In the genomic region with DNA sequence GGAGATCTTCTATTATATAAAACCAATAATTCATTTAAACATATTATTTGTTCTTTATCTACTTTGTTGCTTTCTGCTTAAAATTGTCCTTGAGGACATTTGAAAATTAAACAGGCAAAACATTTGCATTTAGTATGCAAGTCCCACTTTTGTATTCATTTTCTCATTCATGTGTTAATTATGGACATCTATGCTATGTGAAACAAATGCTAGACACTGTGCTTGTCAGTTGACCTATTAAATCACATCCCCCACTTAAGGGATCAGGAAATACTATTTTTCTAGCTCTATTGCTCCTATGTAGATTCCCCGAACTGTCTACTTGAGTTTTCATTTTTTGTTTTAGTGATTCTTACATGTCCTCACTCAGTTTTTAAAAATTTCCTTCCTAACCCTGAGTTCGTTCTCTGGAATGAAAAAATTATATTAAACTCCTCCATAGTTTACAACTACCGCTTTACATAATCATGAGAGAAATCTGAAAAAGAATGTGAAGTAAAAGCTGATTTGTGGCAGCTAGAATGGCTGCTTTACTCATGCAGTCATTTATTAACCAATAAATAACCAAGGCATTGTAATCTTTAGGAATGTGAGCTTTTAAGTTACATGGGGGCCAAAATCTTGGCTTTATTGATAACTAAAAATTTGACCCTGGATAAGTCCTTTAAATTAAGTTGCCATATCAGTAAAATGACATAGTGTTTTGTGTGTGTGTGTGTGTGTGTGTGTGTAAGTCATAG, we compare ENCODE assay signal across 35 cellular contexts.
"Had no signal": no experiment of that assay in that cellular context is flagged by ENCODE, and none has a peak within 500 bp of the region (broad histone marks: within the 10 kb centered on the region; RNA-seq: fewer than 3 reads in every experiment).

No MANE protein-coding gene starts in this region.

- FAIRE-seq: astrocyte, kidney had no signal

- H3K9me3 ChIP-seq: gastrocnemius medialis, left lung, lower lobe of right lung, mucosa of descending colon, neutrophil, prostate gland, right atrium auricular region, upper lobe of right lung had no signal

- H3K36me3 ChIP-seq: gastrocnemius medialis, left lung, lower lobe of right lung, neutrophil, prostate gland, right atrium auricular region, upper lobe of right lung had no signal

- H3K4me1 Mint-ChIP-seq: activated CD4-positive, alpha-beta memory T cell treated with anti-CD3 and anti-CD28 coated beads, Interleukin-2, amount 10 ng/mL, durations not matched to agents 7 days and 5 days; activated CD4-positive, alpha-beta T cell treated with anti-CD3 and anti-CD28 coated beads, Interleukin-2, amount 10 ng/mL, durations not matched to agents 7 days and 5 days; activated naive CD4-positive, alpha-beta T cell treated with anti-CD3 and anti-CD28 coated beads, Interleukin-2, amount 10 ng/mL, durations not matched to agents 7 days and 5 days; activated naive CD8-positive, alpha-beta T cell treated with anti-CD3 and anti-CD28 coated beads, Interleukin-2, amount 10 ng/mL, durations not matched to agents 7 days and 5 days; immature natural killer cell; stimulated activated memory B cell treated with anti-CD40 and anti-IgM and Interleukin-4, amounts not matched to agents 10 μg/mL and 1 μg/mL and 100 μg/mL, for 72 hours; stimulated activated naive CD8-positive, alpha-beta T cell treated with anti-CD3 and anti-CD28 coated beads, Interleukin-15, amount 100 ng/mL, for 72 hours; T-helper 17 cell had no signal

- H3K27ac ChIP-seq: gastrocnemius medialis, left lung, lower lobe of right lung, neutrophil, prostate gland, right atrium auricular region, upper lobe of right lung had no signal

- H3K4me3 ChIP-seq: gastrocnemius medialis, left lung, lower lobe of right lung, mucosa of descending colon, prostate gland, right atrium auricular region, smooth muscle cell, upper lobe of right lung had no signal

- H3K27me3 ChIP-seq: gastrocnemius medialis, left lung, neutrophil, right atrium auricular region, upper lobe of right lung had no signal

- H3K4me2 ChIP-seq: smooth muscle cell had no signal

- H3K9me3 Mint-ChIP-seq: activated CD4-positive, alpha-beta memory T cell treated with anti-CD3 and anti-CD28 coated beads, Interleukin-2, amount 10 ng/mL, durations not matched to agents 7 days and 5 days; activated CD4-positive, alpha-beta T cell treated with anti-CD3 and anti-CD28 coated beads, Interleukin-2, amount 10 ng/mL, durations not matched to agents 7 days and 5 days; activated naive CD4-positive, alpha-beta T cell treated with anti-CD3 and anti-CD28 coated beads, Interleukin-2, amount 10 ng/mL, durations not matched to agents 7 days and 5 days; activated naive CD8-positive, alpha-beta T cell treated with anti-CD3 and anti-CD28 coated beads, Interleukin-2, amount 10 ng/mL, durations not matched to agents 7 days and 5 days; activated T-cell treated with anti-CD3 and anti-CD28 coated beads, Interleukin-2, amount 50 U/mL, for 24 hours; endodermal cell had no signal

- H3K4me1 ChIP-seq: gastrocnemius medialis, left lung, lower lobe of right lung, prostate gland, right atrium auricular region, upper lobe of right lung had no signal

- H3K36me3 Mint-ChIP-seq: activated naive CD4-positive, alpha-beta T cell treated with anti-CD3 and anti-CD28 coated beads, Interleukin-2, amount 10 ng/mL, durations not matched to agents 7 days and 5 days; activated naive CD8-positive, alpha-beta T cell treated with anti-CD3 and anti-CD28 coated beads, Interleukin-2, amount 10 ng/mL, durations not matched to agents 7 days and 5 days; immature natural killer cell; natural killer cell treated with Interleukin-12 subunit alpha and Interleukin-12 subunit beta and Interleukin-15 and Interleukin-18, amount 100 ng/mL, for 72 hours; stimulated activated memory B cell treated with anti-CD40 and anti-IgM and Interleukin-4, amounts not matched to agents 10 μg/mL and 1 μg/mL and 100 μg/mL, for 72 hours had no signal

- H3K4me3 Mint-ChIP-seq: activated CD4-positive, alpha-beta memory T cell treated with anti-CD3 and anti-CD28 coated beads, Interleukin-2, amount 10 ng/mL, durations not matched to agents 7 days and 5 days; activated CD4-positive, alpha-beta T cell treated with anti-CD3 and anti-CD28 coated beads, Interleukin-2, amount 10 ng/mL, durations not matched to agents 7 days and 5 days; activated naive CD4-positive, alpha-beta T cell treated with anti-CD3 and anti-CD28 coated beads, Interleukin-2, amount 10 ng/mL, durations not matched to agents 7 days and 5 days; activated naive CD8-positive, alpha-beta T cell treated with anti-CD3 and anti-CD28 coated beads, Interleukin-2, amount 10 ng/mL, durations not matched to agents 7 days and 5 days; activated T-cell treated with anti-CD3 and anti-CD28 coated beads, Interleukin-2, amount 50 U/mL, for 24 hours; dendritic cell treated with granulocyte-macrophage colony-stimulating factor and Interleukin-4, amounts not matched to agents 40 ng/mL and 50 ng/mL, for 4 days; endodermal cell; immature natural killer cell; natural killer cell treated with Interleukin-12 subunit alpha and Interleukin-12 subunit beta and Interleukin-15 and Interleukin-18, amount 100 ng/mL, for 72 hours; stimulated activated memory B cell treated with anti-CD40 and anti-IgM and Interleukin-4, amounts not matched to agents 10 μg/mL and 1 μg/mL and 100 μg/mL, for 72 hours; stimulated activated naive CD8-positive, alpha-beta T cell treated with anti-CD3 and anti-CD28 coated beads, Interleukin-15, amount 100 ng/mL, for 72 hours; T-helper 17 cell had no signal

- H3K27me3 Mint-ChIP-seq: activated CD4-positive, alpha-beta memory T cell treated with anti-CD3 and anti-CD28 coated beads, Interleukin-2, amount 10 ng/mL, durations not matched to agents 7 days and 5 days; activated CD4-positive, alpha-beta T cell treated with anti-CD3 and anti-CD28 coated beads, Interleukin-2, amount 10 ng/mL, durations not matched to agents 7 days and 5 days; activated naive CD4-positive, alpha-beta T cell treated with anti-CD3 and anti-CD28 coated beads, Interleukin-2, amount 10 ng/mL, durations not matched to agents 7 days and 5 days; activated naive CD8-positive, alpha-beta T cell treated with anti-CD3 and anti-CD28 coated beads, Interleukin-2, amount 10 ng/mL, durations not matched to agents 7 days and 5 days; activated T-cell treated with anti-CD3 and anti-CD28 coated beads, Interleukin-2, amount 50 U/mL, for 24 hours; dendritic cell treated with granulocyte-macrophage colony-stimulating factor and Interleukin-4, amounts not matched to agents 40 ng/mL and 50 ng/mL, for 4 days; natural killer cell treated with Interleukin-12 subunit alpha and Interleukin-12 subunit beta and Interleukin-15 and Interleukin-18, amount 100 ng/mL, for 72 hours; stimulated activated memory B cell treated with anti-CD40 and anti-IgM and Interleukin-4, amounts not matched to agents 10 μg/mL and 1 μg/mL and 100 μg/mL, for 72 hours; stimulated activated naive CD8-positive, alpha-beta T cell treated with anti-CD3 and anti-CD28 coated beads, Interleukin-15, amount 100 ng/mL, for 72 hours; T-helper 17 cell had no signal

- ATAC-seq: gastrocnemius medialis; left lung; lower lobe of right lung; mucosa of descending colon; natural killer cell treated with Interleukin-12 subunit alpha and Interleukin-12 subunit beta and Interleukin-15 and Interleukin-18, amount 100 ng/mL, for 72 hours; stimulated activated memory B cell treated with anti-CD40 and anti-IgM and Interleukin-4, amounts not matched to agents 10 μg/mL and 1 μg/mL and 100 μg/mL, for 72 hours; stimulated activated naive CD8-positive, alpha-beta T cell treated with anti-CD3 and anti-CD28 coated beads, Interleukin-15, amount 100 ng/mL, for 72 hours; T-helper 17 cell; upper lobe of right lung had no signal

- H3K27ac Mint-ChIP-seq: activated CD4-positive, alpha-beta memory T cell treated with anti-CD3 and anti-CD28 coated beads, Interleukin-2, amount 10 ng/mL, durations not matched to agents 7 days and 5 days; activated CD4-positive, alpha-beta T cell treated with anti-CD3 and anti-CD28 coated beads, Interleukin-2, amount 10 ng/mL, durations not matched to agents 7 days and 5 days; activated naive CD4-positive, alpha-beta T cell treated with anti-CD3 and anti-CD28 coated beads, Interleukin-2, amount 10 ng/mL, durations not matched to agents 7 days and 5 days; activated naive CD8-positive, alpha-beta T cell treated with anti-CD3 and anti-CD28 coated beads, Interleukin-2, amount 10 ng/mL, durations not matched to agents 7 days and 5 days; activated T-cell treated with anti-CD3 and anti-CD28 coated beads, Interleukin-2, amount 50 U/mL, for 24 hours; dendritic cell treated with granulocyte-macrophage colony-stimulating factor and Interleukin-4, amounts not matched to agents 40 ng/mL and 50 ng/mL, for 4 days; endodermal cell; immature natural killer cell; natural killer cell treated with Interleukin-12 subunit alpha and Interleukin-12 subunit beta and Interleukin-15 and Interleukin-18, amount 100 ng/mL, for 72 hours; stimulated activated memory B cell treated with anti-CD40 and anti-IgM and Interleukin-4, amounts not matched to agents 10 μg/mL and 1 μg/mL and 100 μg/mL, for 72 hours; stimulated activated naive CD8-positive, alpha-beta T cell treated with anti-CD3 and anti-CD28 coated beads, Interleukin-15, amount 100 ng/mL, for 72 hours; T-helper 17 cell had no signal

- DNase-seq: activated CD4-positive, alpha-beta memory T cell treated with anti-CD3 and anti-CD28 coated beads, Interleukin-2, amount 10 ng/mL, durations not matched to agents 7 days and 5 days; activated CD4-positive, alpha-beta T cell treated with anti-CD3 and anti-CD28 coated beads for 1 hour; activated CD4-positive, alpha-beta T cell treated with anti-CD3 and anti-CD28 coated beads, Interleukin-2, amount 10 ng/mL, durations not matched to agents 7 days and 5 days; activated CD8-positive, alpha-beta memory T cell treated with anti-CD3 and anti-CD28 coated beads, Interleukin-2, amount 50 U/mL, for 48 hours; activated gamma-delta T cell; activated naive CD4-positive, alpha-beta T cell treated with anti-CD3 and anti-CD28 coated beads, Interleukin-2, amount 10 ng/mL, durations not matched to agents 7 days and 5 days; activated naive CD8-positive, alpha-beta T cell treated with anti-CD3 and anti-CD28 coated beads, Interleukin-2, amount 10 ng/mL, durations not matched to agents 7 days and 5 days; activated T-cell treated with anti-CD3 and anti-CD28 coated beads, Interleukin-2, amount 50 U/mL, for 24 hours; amniotic stem cell; caudate nucleus; endodermal cell; gastrocnemius medialis; hypothalamus; immature natural killer cell; kidney; left lung; lower lobe of right lung; mesendoderm; mucosa of descending colon; stimulated activated CD4-positive, alpha-beta T cell treated with anti-CD3 and anti-CD28 coated beads, Interleukin-1b, Interleukin-23, amount 100 ng/mL, for 48 hours; stimulated activated CD4-positive, alpha-beta T cell treated with anti-CD3 and anti-CD28 coated beads, Interleukin-4, amount 100 ng/mL, for 4 hours; stimulated activated CD8-positive, alpha-beta memory T cell treated with anti-CD3 and anti-CD28 coated beads, Interleukin-4, amount 100 ng/mL, for 48 hours; stimulated activated naive CD8-positive, alpha-beta T cell treated with anti-CD3 and anti-CD28 coated beads, Interleukin-15, amount 100 ng/mL, for 72 hours; substantia nigra; T-helper 17 cell; T1000; upper lobe of right lung had no signal
